ENCODE assay signal across 8 cellular contexts in genomic region chr1:62131093-62131725, GRCh38.
DNase-seq lines count a peak whose midpoint lies in the region; ATAC-seq and TF ChIP-seq lines count a peak whose summit lies in the region.

No MANE protein-coding gene starts in this region.

- H3K9me3 Mint-ChIP-seq in activated naive CD4-positive, alpha-beta T cell treated with anti-CD3 and anti-CD28 coated beads, Interleukin-2, amount 10 ng/mL, durations not matched to agents 7 days and 5 days, result no peaks in the 10 kb centered on the region

- no peaks in the 10 kb centered on the region for H3K36me3 Mint-ChIP-seq in activated naive CD4-positive, alpha-beta T cell treated with anti-CD3 and anti-CD28 coated beads, Interleukin-2, amount 10 ng/mL, durations not matched to agents 7 days and 5 days

- CTCF ChIA-PET in activated naive CD4-positive, alpha-beta T cell treated with anti-CD3 and anti-CD28 coated beads, Interleukin-2, amount 10 ng/mL, durations not matched to agents 7 days and 5 days (lab: Charles Lee), result interaction anchor here (0.6 to 2.6 kb wide), 13 partner anchors 9 to 62 kb away, joined by 3 to 12 read pairs (median 4); no protein-coding TSS in a partner anchor

- H3K27ac ChIP-seq in heart right ventricle, result no peak overlapping the region

- H3K4me1 ChIP-seq in heart right ventricle, result no peaks in the 10 kb centered on the region

- no peak overlapping the region for H3K4me3 ChIP-seq in heart right ventricle

- no peaks in the 10 kb centered on the region for H3K27me3 ChIP-seq in heart right ventricle

- H3K9me3 ChIP-seq in heart right ventricle, result no peaks in the 10 kb centered on the region

- peaks cover 0 to 49% (median 10%) of the 10 kb centered on the region in 9 donors for H3K36me3 ChIP-seq in heart right ventricle

- H3K27me3 Mint-ChIP-seq in activated naive CD4-positive, alpha-beta T cell treated with anti-CD3 and anti-CD28 coated beads, Interleukin-2, amount 10 ng/mL, durations not matched to agents 7 days and 5 days, result no peaks in the 10 kb centered on the region

- peak; percentile 87 for ATAC-seq in GM19395 (IDR thresholded peaks at IDR 0.05; ENCODE audit: unreplicated experiment)
- peak; percentile 96 for ATAC-seq in HG03342 (IDR thresholded peaks at IDR 0.05; ENCODE audit: unreplicated experiment)
- ATAC-seq in heart right ventricle, result peak in 6 of 8 donors; percentile 50 to 85 (median 72)
- peak; percentile 86 for ATAC-seq in sciatic nerve

- peak overlapping the region; percentile 2 for H3K27ac Mint-ChIP-seq in activated naive CD4-positive, alpha-beta T cell treated with anti-CD3 and anti-CD28 coated beads, Interleukin-2, amount 10 ng/mL, durations not matched to agents 7 days and 5 days

- WGBS in heart right ventricle, 2 donors, result 67 to 71% methylated on average over 6 of the region's 6 CpGs

- DNase-seq in DMS 273 (lab: John Stamatoyannopoulos, UW; ENCODE audit: unreplicated experiment) (peak; percentile 85), NCI-H69 (lab: John Stamatoyannopoulos, UW) (peak; percentile 72), heart right ventricle (peak in 1 of 2 donors; percentile 36), sciatic nerve (ENCODE audit: low spot score) (no peak), NCI-H1436 treated with DMSO at 0.1 percent for 48 hours (lab: John Stamatoyannopoulos, UW) (no peak)
- peak; percentile 51 for DNase-seq in activated naive CD4-positive, alpha-beta T cell treated with anti-CD3 and anti-CD28 coated beads, Interleukin-2, amount 10 ng/mL, durations not matched to agents 7 days and 5 days

- intact Hi-C loops in heart right ventricle (cut with DNase I) (loop anchor here in 5 of 10 donors (2.0 to 10.0 kb wide), 3 partner anchors 46 to 49 kb away; no protein-coding TSS in a partner anchor), sciatic nerve (cut with DNase I) (no loop called here)

- H3K4me1 Mint-ChIP-seq in activated naive CD4-positive, alpha-beta T cell treated with anti-CD3 and anti-CD28 coated beads, Interleukin-2, amount 10 ng/mL, durations not matched to agents 7 days and 5 days, result no peaks in the 10 kb centered on the region

- no peak overlapping the region for H3K4me3 Mint-ChIP-seq in activated naive CD4-positive, alpha-beta T cell treated with anti-CD3 and anti-CD28 coated beads, Interleukin-2, amount 10 ng/mL, durations not matched to agents 7 days and 5 days

- TF ChIP-seq CTCF in heart right ventricle (IDR thresholded peaks at IDR 0.05), result peak; percentile 58 to 88 (median 80)

Comparison
In these comparisons a context has a peak if more than half of its experiments do, and no peak if none do; other contexts are left out.
1. DNase-seq: peak in DMS 273 (single experiment), NCI-H69 (single experiment) and activated naive CD4-positive, alpha-beta T cell treated with anti-CD3 and anti-CD28 coated beads, Interleukin-2, amount 10 ng/mL, durations not matched to agents 7 days and 5 days (single experiment); none in sciatic nerve (single experiment) and NCI-H1436 treated with DMSO at 0.1 percent for 48 hours (single experiment).
2. Peak in every context shown above with its lines, with median percentiles within 50 percentile points of each other: ATAC-seq.